ENCODE assay signal across 8 cellular contexts in the genomic region with DNA sequence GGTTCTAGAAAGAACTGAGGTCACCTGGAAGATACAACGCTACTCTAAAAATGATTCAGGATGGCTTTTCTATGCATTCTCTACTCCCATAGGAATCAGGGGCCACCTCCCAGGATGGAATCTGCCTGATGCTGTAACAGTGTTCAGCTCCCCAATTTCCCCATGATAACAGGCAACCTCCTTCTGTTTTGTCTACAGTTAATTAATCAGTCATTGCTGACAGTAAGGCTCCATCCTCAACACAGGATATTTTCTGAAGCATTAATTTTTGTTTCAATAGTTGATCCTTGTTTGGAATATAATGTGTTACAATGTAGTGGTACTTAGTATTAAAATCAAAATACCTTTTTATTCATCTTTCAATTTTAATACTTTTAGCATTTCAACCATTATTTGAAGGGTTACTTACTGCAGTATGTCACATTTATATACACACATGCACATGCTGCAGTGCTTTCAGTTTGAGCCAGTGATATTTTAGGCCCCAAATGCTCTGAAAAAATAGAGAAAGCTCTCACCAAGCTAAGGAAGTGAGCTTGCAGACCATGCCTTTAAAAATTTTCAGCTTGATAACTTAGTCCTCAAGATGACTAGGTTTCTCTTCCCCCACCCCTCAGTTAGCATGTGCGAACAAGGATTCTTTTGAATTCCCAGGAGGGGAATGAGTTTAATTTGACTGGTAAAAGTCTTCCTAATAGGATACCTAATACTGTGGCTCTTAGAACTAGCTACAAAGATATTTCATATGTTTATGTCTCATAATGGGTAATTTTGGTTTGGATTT. TPM values are rescaled to one million over a fixed set of nuclear protein-coding genes. Genes with fewer than 3 reads are reported as not detected.
DNase-seq lines count a peak whose midpoint lies in the region; ATAC-seq and TF ChIP-seq lines count a peak whose summit lies in the region.

No MANE protein-coding gene starts in this region.

- H3K4me3 ChIP-seq in psoas muscle, result peak overlapping the region; percentile 49

- ATAC-seq in GM18873 (IDR thresholded peaks at IDR 0.05; ENCODE audit: low FRiP score, unreplicated experiment) (peak; percentile 24), HG02678 (IDR thresholded peaks at IDR 0.05; ENCODE audit: unreplicated experiment) (peak; percentile 37), psoas muscle (no peak), left lobe of liver (no peak)

- H3K27me3 ChIP-seq in psoas muscle (ENCODE audit: insufficient read depth in 3 of 3, low read length in 2 of 3), result no peaks in the 10 kb centered on the region

- H3K9me3 ChIP-seq in psoas muscle, result no peaks in the 10 kb centered on the region

- DNase-seq in RPMI8226 (peak; percentile 64), psoas muscle (no peak), left lobe of liver (ENCODE audit: low spot score) (no peak), occipital lobe (lab: John Stamatoyannopoulos, UW) (no peak), kidney tubule cell (ENCODE audit: low spot score) (no peak)
- no peak for DNase-seq in stimulated activated CD4-positive, alpha-beta T cell treated with anti-CD3 and anti-CD28 coated beads, Interleukin-4, amount 100 ng/mL, for 1 hour

- 56 to 63% (median 61%) methylated on average over 2 of the region's 2 CpGs for WGBS in psoas muscle, 3 donors

- TF ChIP-seq CTCF in psoas muscle (IDR thresholded peaks at IDR 0.05), result no peak

- no peak overlapping the region for H3K27ac ChIP-seq in psoas muscle

- no peaks in the 10 kb centered on the region for H3K4me1 ChIP-seq in psoas muscle

- no peaks in the 10 kb centered on the region for H3K36me3 ChIP-seq in psoas muscle (ENCODE audit: insufficient read depth in 1 of 2, low read depth in 1 of 2)

- intact Hi-C loops in psoas muscle (cut with DNase I), result no loop called here

RNA-seq across cellular contexts. Expression of gene PIK3CG, which starts 0.6 kb away (rescaled TPM):
- 1 to 10 TPM in 3 of 4 donors, under 1 TPM in 1; 0.74 to 1.6 (median 1.2) TPM for total RNA-seq in psoas muscle
- under 1 TPM; 0.13 to 0.18 (median 0.16) TPM for polyA plus RNA-seq in psoas muscle
- 0.73 TPM for total RNA-seq in left lobe of liver
- 3.3 TPM for total RNA-seq in occipital lobe

Comparison
In these comparisons a context has a peak if more than half of its experiments do, and no peak if none do; other contexts are left out.
1. ATAC-seq: peak in GM18873 (single experiment) and HG02678 (single experiment); none in psoas muscle (0 of 4) and left lobe of liver (single experiment).